18 cellular contexts compared by ENCODE assay signal in the genomic region with DNA sequence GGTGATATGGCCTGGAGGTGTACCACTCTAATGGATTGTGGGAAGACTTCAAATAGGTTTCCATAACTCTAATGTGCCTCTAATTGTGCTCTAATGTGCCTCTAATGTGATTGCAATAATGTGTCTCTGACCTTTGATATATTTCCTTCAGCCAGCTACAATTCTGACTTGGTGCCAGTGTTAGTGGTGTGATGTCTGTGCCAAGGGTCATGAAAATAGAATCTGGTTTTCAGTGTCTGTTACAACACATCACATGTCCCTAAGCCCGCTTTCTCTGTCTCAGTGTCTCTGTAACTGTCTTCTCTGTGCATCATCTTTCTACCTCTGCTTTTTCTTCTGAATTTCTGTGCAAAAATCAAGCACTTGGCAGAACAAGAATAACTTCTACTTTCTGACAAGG.
DNase-seq lines count a peak whose midpoint lies in the region; ATAC-seq and TF ChIP-seq lines count a peak whose summit lies in the region.
"Had no signal": no experiment of that assay in that cellular context is flagged by ENCODE, and none has a peak within 500 bp of the region (broad histone marks: within the 10 kb centered on the region; RNA-seq: fewer than 3 reads in every experiment).

No MANE protein-coding gene starts in this region.

- H3K9ac ChIP-seq in subcutaneous abdominal adipose tissue (ENCODE audit: low read length in 5 of 5), result no peak overlapping the region

- H3K9me3 ChIP-seq in heart right ventricle (peaks cover 0 to 26% (median 0%) of the 10 kb centered on the region in 11 donors), subcutaneous abdominal adipose tissue (ENCODE audit: control insufficient read depth in 5 of 5, low read length in 5 of 5) (peaks cover 0 to 5% (median 4%) of the 10 kb centered on the region in 5 donors)

- no peak overlapping the region for H3K4me3 ChIP-seq in heart right ventricle
- no peak overlapping the region for H3K4me3 ChIP-seq in subcutaneous abdominal adipose tissue (ENCODE audit: low read depth in 1 of 5, low read length in 5 of 5)

- H3K27me3 ChIP-seq in heart right ventricle, result no peaks in the 10 kb centered on the region
- H3K27me3 ChIP-seq in subcutaneous abdominal adipose tissue (ENCODE audit: control insufficient read depth in 5 of 5, insufficient read depth in 4 of 5, low read length in 5 of 5), result no peaks in the 10 kb centered on the region

- no peak for TF ChIP-seq CTCF in heart right ventricle (IDR thresholded peaks at IDR 0.05)
- no peak for TF ChIP-seq CTCF in GM20000 (IDR thresholded peaks at IDR 0.05; ENCODE audit: extremely low read depth, missing control alignments)

- ATAC-seq in Right ventricle myocardium inferior (peak; percentile 74), heart right ventricle (peak; percentile 58 to 89 (median 84)), left lobe of liver (peak; percentile 92)
- ATAC-seq: HCT116, SK-N-SH treated with all-trans-retinoic acid at 6 μM for 48 hours had no signal

- intact Hi-C loops in Right ventricle myocardium inferior (cut with DNase I), result loop anchor here (5.0 kb wide), 1 partner anchor 155 kb away; no protein-coding TSS in a partner anchor
- intact Hi-C loops in cardiac septum (cut with DNase I), result no loop called here
- intact Hi-C loops in heart right ventricle (cut with DNase I), result loop anchor here in 1 of 10 donors (5.0 kb wide), 1 partner anchor 155 kb away; no protein-coding TSS in a partner anchor

- H3K27ac ChIP-seq in heart right ventricle, result peak overlapping the region in 1 of 10 donors; percentile 19
- peak overlapping the region; percentile 75 for H3K27ac ChIP-seq in subcutaneous abdominal adipose tissue (ENCODE audit: low read depth, low read length)
- H3K27ac ChIP-seq: RWPE1 had no signal

- 53 to 66% methylated on average over 1 of the region's 1 CpG for WGBS in heart right ventricle, 2 donors

- H3K36me3 ChIP-seq in heart right ventricle (no peaks in the 10 kb centered on the region), subcutaneous abdominal adipose tissue (ENCODE audit: control insufficient read depth in 5 of 5, insufficient read depth in 5 of 5, low read length in 5 of 5) (no peaks in the 10 kb centered on the region)

- DNase-seq in Right ventricle myocardium inferior (ENCODE audit: missing footprints) (no peak), cardiac septum (ENCODE audit: low spot score) (no peak), heart right ventricle (peak in 1 of 2 donors; percentile 30), left lobe of liver (ENCODE audit: low spot score) (peak; percentile 68), NCI-H1092 treated with DMSO at 0.1 percent for 48 hours (lab: John Stamatoyannopoulos, UW) (no peak), cerebellar nuclear complex (lab: John Stamatoyannopoulos, UW) (no peak), GM20000 (ENCODE audit: low spot score) (no peak)
- DNase-seq: 8988T, DMS53, GDM1, Kasumi-1, NCI-H1417 treated with DMSO at 0.1 percent for 48 hours, NCI-H1930, NCI-H69 had no signal

- peaks cover 0 to 33% (median 11%) of the 10 kb centered on the region in 9 donors for H3K4me1 ChIP-seq in heart right ventricle
- H3K4me1 ChIP-seq in subcutaneous abdominal adipose tissue (ENCODE audit: control insufficient read depth in 5 of 5, insufficient read depth in 5 of 5, low read length in 5 of 5), result peaks cover 0 to 65% (median 35%) of the 10 kb centered on the region in 5 donors
